In the genomic region with DNA sequence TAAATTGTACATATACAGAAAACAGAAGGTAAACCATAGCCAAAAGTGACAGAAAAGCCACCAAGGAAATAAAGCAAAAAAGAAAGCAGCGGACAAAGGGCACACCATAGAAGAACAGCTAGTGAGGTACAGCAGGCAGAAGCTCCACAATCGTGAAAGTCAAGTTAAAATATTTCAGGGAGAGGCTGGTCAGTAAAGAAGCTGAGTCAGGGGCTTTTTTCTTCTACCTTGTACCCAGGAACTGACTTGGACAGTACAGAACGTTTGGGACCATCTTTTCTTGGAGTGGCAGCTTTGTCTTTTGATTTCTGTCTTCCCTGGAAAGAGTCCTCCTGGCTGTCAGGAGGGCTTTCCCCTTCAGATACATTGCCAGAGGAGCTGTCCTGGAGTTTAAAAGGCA, we compare ENCODE assay signal across 30 cellular contexts. TPM values are rescaled to one million over a fixed set of nuclear protein-coding genes. Genes with fewer than 3 reads are reported as not detected.
DNase-seq lines count a peak whose midpoint lies in the region; ATAC-seq, FAIRE-seq and TF ChIP-seq lines count a peak whose summit lies in the region.
"Had no signal": no experiment of that assay in that cellular context is flagged by ENCODE, and none has a peak within 500 bp of the region (broad histone marks: within the 10 kb centered on the region; RNA-seq: fewer than 3 reads in every experiment).

No MANE protein-coding gene starts in this region.

- WGBS in HepG2 (ENCODE audit: low lambda C conversion rate), result 82% methylated on average over 3 of the region's 3 CpGs
- 57% methylated on average over 3 of the region's 3 CpGs for WGBS in right lobe of liver (ENCODE audit: insufficient coverage, low coverage, low lambda C conversion rate, missing lambda C conversion rate)

- H2AFZ ChIP-seq in HepG2 (ENCODE audit: low read length), result no peak overlapping the region

- H3K4me1 ChIP-seq in HepG2 (ENCODE audit: insufficient read depth, low read length), result peaks cover 15% of the 10 kb centered on the region
- peaks cover 0 to 6% (median 2%) of the 10 kb centered on the region in 4 donors for H3K4me1 ChIP-seq in right lobe of liver
- H3K4me1 ChIP-seq: suprapubic skin, upper lobe of right lung had no signal

- H3K27ac Mint-ChIP-seq in activated naive CD8-positive, alpha-beta T cell treated with anti-CD3 and anti-CD28 coated beads for 36 hours, result peak overlapping the region; percentile 32
- H3K27ac Mint-ChIP-seq in stimulated activated naive B cell treated with anti-CD40 and anti-IgM and Interleukin-4, amounts not matched to agents 10 μg/mL and 1 μg/mL and 100 μg/mL, for 72 hours, result peak overlapping the region; percentile 66
- H3K27ac Mint-ChIP-seq: activated CD4-positive, alpha-beta T cell treated with anti-CD3 and anti-CD28 coated beads, Interleukin-2, amount 10 ng/mL, durations not matched to agents 7 days and 5 days; T-helper 2 cell treated with Interferon-gamma antibody and Interleukin-4, amounts not matched to agents 5 μg/mL and 100 μg/mL, for 36 hours had no signal

- TF ChIP-seq EP300 in HepG2 (IDR thresholded peaks at IDR 0.05; ENCODE audit: low read depth in 2 of 2, low read length in 2 of 2), result no peak
- TF ChIP-seq EP300 in HepG2 (CRISPR knock-in tag; IDR thresholded peaks at IDR 0.05; ENCODE audit: borderline replicate concordance), result no peak

- H3K4me1 Mint-ChIP-seq in activated naive CD8-positive, alpha-beta T cell treated with anti-CD3 and anti-CD28 coated beads for 36 hours, result peaks cover 34% of the 10 kb centered on the region
- peaks cover 9 to 38% of the 10 kb centered on the region in 2 donors for H3K4me1 Mint-ChIP-seq in stimulated activated naive B cell treated with anti-CD40 and anti-IgM and Interleukin-4, amounts not matched to agents 10 μg/mL and 1 μg/mL and 100 μg/mL, for 72 hours

- H3K9me3 Mint-ChIP-seq in activated naive CD8-positive, alpha-beta T cell treated with anti-CD3 and anti-CD28 coated beads for 36 hours, result no peaks in the 10 kb centered on the region
- no peaks in the 10 kb centered on the region for H3K9me3 Mint-ChIP-seq in stimulated activated naive B cell treated with anti-CD40 and anti-IgM and Interleukin-4, amounts not matched to agents 10 μg/mL and 1 μg/mL and 100 μg/mL, for 72 hours
- H3K9me3 Mint-ChIP-seq: activated CD4-positive, alpha-beta T cell treated with anti-CD3 and anti-CD28 coated beads, Interleukin-2, amount 10 ng/mL, durations not matched to agents 7 days and 5 days; central memory CD8-positive, alpha-beta T cell; immature natural killer cell; T-helper 2 cell treated with Interferon-gamma antibody and Interleukin-4, amounts not matched to agents 5 μg/mL and 100 μg/mL, for 36 hours had no signal

- H3K4me3 Mint-ChIP-seq in activated naive CD8-positive, alpha-beta T cell treated with anti-CD3 and anti-CD28 coated beads for 36 hours, result no peak overlapping the region
- no peak overlapping the region for H3K4me3 Mint-ChIP-seq in stimulated activated naive B cell treated with anti-CD40 and anti-IgM and Interleukin-4, amounts not matched to agents 10 μg/mL and 1 μg/mL and 100 μg/mL, for 72 hours
- H3K4me3 Mint-ChIP-seq: activated CD4-positive, alpha-beta T cell treated with anti-CD3 and anti-CD28 coated beads, Interleukin-2, amount 10 ng/mL, durations not matched to agents 7 days and 5 days; central memory CD8-positive, alpha-beta T cell; immature natural killer cell; T-helper 2 cell treated with Interferon-gamma antibody and Interleukin-4, amounts not matched to agents 5 μg/mL and 100 μg/mL, for 36 hours had no signal

- no peak overlapping the region for H3K9ac ChIP-seq in HepG2 (ENCODE audit: insufficient read depth, low read depth, low read length)
- H3K9ac ChIP-seq: KMS-11 had no signal

- H3K27ac ChIP-seq in HepG2 (ENCODE audit: extremely low read length, insufficient read depth, low read length), result no peak overlapping the region
- no peak overlapping the region for H3K27ac ChIP-seq in right lobe of liver
- H3K27ac ChIP-seq: gastroesophageal sphincter, KMS-11, spleen, suprapubic skin, upper lobe of right lung had no signal

- no peaks in the 10 kb centered on the region for H3K9me3 ChIP-seq in HepG2 (ENCODE audit: low read length)
- no peaks in the 10 kb centered on the region for H3K9me3 ChIP-seq in right lobe of liver
- H3K9me3 ChIP-seq: gastroesophageal sphincter, spleen, suprapubic skin, upper lobe of right lung had no signal

- peaks cover 10% of the 10 kb centered on the region for H3K79me2 ChIP-seq in HepG2 (ENCODE audit: insufficient read depth, low read length)

- H3K4me2 ChIP-seq in HepG2 (ENCODE audit: low read depth, low read length), result no peak overlapping the region
- H3K4me2 ChIP-seq: KMS-11 had no signal

- BruUV-seq in HepG2 (replicated peaks; lab: Mats Ljungman, UMichigan), result no TSS peak

- no peak for DNase-seq in HepG2 (ENCODE audit: low spot score)
- DNase-seq in right lobe of liver, result no peak
- no peak for DNase-seq in activated naive CD8-positive, alpha-beta T cell treated with anti-CD3 and anti-CD28 coated beads for 36 hours
- DNase-seq in stimulated activated naive B cell treated with anti-CD40 and anti-IgM and Interleukin-4, amounts not matched to agents 10 μg/mL and 1 μg/mL and 100 μg/mL, for 72 hours, result no peak
- no peak for DNase-seq in 8988T
- DNase-seq: activated CD4-positive, alpha-beta T cell treated with anti-CD3 and anti-CD28 coated beads, Interleukin-2, amount 10 ng/mL, durations not matched to agents 7 days and 5 days; activated effector memory CD4-positive, alpha-beta T cell treated with Interleukin-2 at 50 U/mL for 16 hours; COR-L47; dermis blood vessel endothelial cell; GF-D8; HCEC 1CT; hypothalamus; immature natural killer cell; left colon; NCI-H1436; NCI-H2081 treated with DMSO at 0.1 percent for 48 hours; NCI-H226; right cardiac atrium; SHP77; spleen; upper lobe of right lung had no signal

- no peaks in the 10 kb centered on the region for H3K27me3 Mint-ChIP-seq in activated naive CD8-positive, alpha-beta T cell treated with anti-CD3 and anti-CD28 coated beads for 36 hours
- H3K27me3 Mint-ChIP-seq in stimulated activated naive B cell treated with anti-CD40 and anti-IgM and Interleukin-4, amounts not matched to agents 10 μg/mL and 1 μg/mL and 100 μg/mL, for 72 hours, result no peaks in the 10 kb centered on the region
- H3K27me3 Mint-ChIP-seq: activated CD4-positive, alpha-beta T cell treated with anti-CD3 and anti-CD28 coated beads, Interleukin-2, amount 10 ng/mL, durations not matched to agents 7 days and 5 days; central memory CD8-positive, alpha-beta T cell had no signal

- H3K4me3 ChIP-seq in HepG2 (replicated peaks in 1 of 3; ENCODE audit: insufficient read depth in 1 of 3, low read depth in 2 of 3, low read length in 3 of 3) (no peak overlapping the region), right lobe of liver (no peak overlapping the region)
- H3K4me3 ChIP-seq: gastroesophageal sphincter, spleen, suprapubic skin, upper lobe of right lung had no signal

- intact Hi-C loops in HepG2 (cut with micrococcal nuclease; ENCODE audit: unreplicated experiment) (no loop called here), right lobe of liver (cut with DNase I) (no loop called here)

- no peak for TF ChIP-seq CTCF in HepG2 (CRISPR knock-in tag; IDR thresholded peaks at IDR 0.05)
- TF ChIP-seq CTCF in right lobe of liver (IDR thresholded peaks at IDR 0.05), result no peak

- TF ChIP-seq POLR2A in HepG2 (IDR thresholded peaks at IDR 0.05; ENCODE audit: insufficient read depth in 1 of 2, low read depth in 2 of 2, low read length in 2 of 2) (no peak), right lobe of liver (IDR thresholded peaks at IDR 0.05) (no peak)

- in situ Hi-C loops in HepG2 (cut with HindIII; ENCODE audit: extremely low pct_ligation_motif_present, low pct_unique_long_range_greater_than_20kb), result no loop called here

- H3K36me3 Mint-ChIP-seq in activated naive CD8-positive, alpha-beta T cell treated with anti-CD3 and anti-CD28 coated beads for 36 hours, result peaks cover 22% of the 10 kb centered on the region
- peaks cover 11 to 24% of the 10 kb centered on the region in 2 donors for H3K36me3 Mint-ChIP-seq in stimulated activated naive B cell treated with anti-CD40 and anti-IgM and Interleukin-4, amounts not matched to agents 10 μg/mL and 1 μg/mL and 100 μg/mL, for 72 hours

- ATAC-seq in HepG2 (no peak), right lobe of liver (no peak), GM19035 (IDR thresholded peaks at IDR 0.05; ENCODE audit: unreplicated experiment) (no peak)
- ATAC-seq in stimulated activated naive B cell treated with anti-CD40 and anti-IgM and Interleukin-4, amounts not matched to agents 10 μg/mL and 1 μg/mL and 100 μg/mL, for 72 hours (replicated peaks), result no peak
- ATAC-seq: gastroesophageal sphincter, left colon, Panc1, right cardiac atrium, upper lobe of right lung had no signal

- H4K20me1 ChIP-seq in HepG2 (ENCODE audit: insufficient read depth, low read length), result 0 out of 2 replicates have a peak, but pooled peaks cover 5% of the 10 kb centered on the region

- H3K27me3 ChIP-seq in HepG2 (ENCODE audit: control insufficient read depth in 1 of 2, insufficient read depth in 2 of 2, low read length in 2 of 2), result no peaks in the 10 kb centered on the region
- H3K27me3 ChIP-seq in right lobe of liver, result no peaks in the 10 kb centered on the region
- H3K27me3 ChIP-seq: gastroesophageal sphincter, spleen, suprapubic skin, upper lobe of right lung had no signal

- POLR2A ChIA-PET in HepG2 (lab: Yijun Ruan, JAX), result interaction anchor here (0.9 to 1.6 kb wide), 6 partner anchors 9 to 79 kb away, joined by 3 to 6 read pairs (median 4); a partner anchor contains a TSS

- no peak for FAIRE-seq in HepG2 (lab: Jason Lieb, UNC)
- FAIRE-seq: endometrium, HTR-8/SVneo had no signal

- H3K36me3 ChIP-seq in HepG2 (replicated peaks in 1 of 2; ENCODE audit: control insufficient read depth in 1 of 2, insufficient read depth in 2 of 2, low read length in 2 of 2), result peaks cover 13 to 70% of the 10 kb centered on the region in 2 experiments
- peaks cover 0 to 39% (median 12%) of the 10 kb centered on the region in 4 donors for H3K36me3 ChIP-seq in right lobe of liver

- CTCF ChIA-PET in HepG2 (lab: Yijun Ruan, JAX; ENCODE audit: low intra/inter-chr PET ratio, low total read pairs), result no interaction called here

- TF ChIP-seq RAD21 in HepG2 (CRISPR knock-in tag; IDR thresholded peaks at IDR 0.05), result no peak

RNA-seq across cellular contexts. Expression of a gene that starts 8.1 kb away (rescaled TPM):
- 24.9 and 29.9 TPM in 2 replicates for total RNA-seq in HepG2 (2016; rRNA removed; fragmentation: Illumina TruSeq; extraction: Trizol)
- 8.5 and 9.9 TPM in 2 replicates for total RNA-seq in HepG2 (2016; cell fraction: cytosol; rRNA removed; fragmentation: Illumina TruSeq; extraction: Trizol; ENCODE audit: low read depth)
- total RNA-seq in HepG2 (2016; cell fraction: insoluble cytoplasmic fraction; rRNA removed; fragmentation: Illumina TruSeq; extraction: Trizol), result 23.9 and 28.1 TPM in 2 replicates
- 29.1 and 33.5 TPM in 2 replicates for total RNA-seq in HepG2 (2016; cell fraction: membrane; rRNA removed; fragmentation: Illumina TruSeq; extraction: Trizol)
- 29.1 and 31.2 TPM in 2 replicates for total RNA-seq in HepG2 (2016; cell fraction: nucleus; rRNA removed; fragmentation: Illumina TruSeq; extraction: Trizol)
- polyA plus RNA-seq in HepG2 (2011; rRNA removed), result 21.4 and 21.7 TPM in 2 replicates
- 15.0 and 17.3 TPM in 2 replicates for polyA plus RNA-seq in HepG2 (2011; cell fraction: cytosol; rRNA removed)
- polyA plus RNA-seq in HepG2 (2011; cell fraction: nucleus; rRNA removed), result 8.2 and 9.1 TPM in 2 replicates
- 31.3 and 32.1 TPM in 2 replicates for polyA plus RNA-seq in HepG2 (2012)
- 11.4 and 15.3 TPM in 2 replicates for polyA plus RNA-seq in HepG2 (2016; cell fraction: cytosol; fragmentation: Illumina TruSeq; extraction: Trizol; ENCODE audit: low read depth)
- 31.7 and 32.1 TPM in 2 replicates for polyA plus RNA-seq in HepG2 (2016; cell fraction: insoluble cytoplasmic fraction; fragmentation: Illumina TruSeq; extraction: Trizol; ENCODE audit: low read depth)
- 26.6 and 31.9 TPM in 2 replicates for polyA plus RNA-seq in HepG2 (2016; cell fraction: membrane; fragmentation: Illumina TruSeq; extraction: Trizol; ENCODE audit: low read depth)
- polyA plus RNA-seq in HepG2 (2016; cell fraction: nucleus; fragmentation: Illumina TruSeq; extraction: Trizol; ENCODE audit: insufficient read depth, low read depth), result 37.2 and 42.7 TPM in 2 replicates
- 3.5 and 28.2 TPM in 2 replicates for polyA minus RNA-seq in HepG2 (2011; rRNA and poly(A)+ RNA removed; ENCODE audit: low replicate concordance)
- polyA minus RNA-seq in HepG2 (2011; cell fraction: cytosol; rRNA and poly(A)+ RNA removed), result 22.5 and 22.8 TPM in 2 replicates
- 18.4 and 18.8 TPM in 2 replicates for polyA minus RNA-seq in HepG2 (2011; cell fraction: nucleus; rRNA and poly(A)+ RNA removed)
- total RNA-seq in right lobe of liver, result 10 to 100 TPM; 17.2 to 38.2 (median 22.6) TPM
- 10 to 100 TPM; 20.8 to 21.0 TPM for total RNA-seq in activated naive CD8-positive, alpha-beta T cell treated with anti-CD3 and anti-CD28 coated beads for 36 hours

RNA-seq across cellular contexts. Expression of a gene that starts 8.2 kb away (rescaled TPM):
- 10.0 and 34.1 TPM in 2 replicates for total RNA-seq in HepG2 (2016; rRNA removed; fragmentation: Illumina TruSeq; extraction: Trizol)
- total RNA-seq in HepG2 (2016; cell fraction: cytosol; rRNA removed; fragmentation: Illumina TruSeq; extraction: Trizol; ENCODE audit: low read depth), result 45.3 and 45.5 TPM in 2 replicates
- total RNA-seq in HepG2 (2016; cell fraction: insoluble cytoplasmic fraction; rRNA removed; fragmentation: Illumina TruSeq; extraction: Trizol), result 9.2 and 32.8 TPM in 2 replicates
- total RNA-seq in HepG2 (2016; cell fraction: membrane; rRNA removed; fragmentation: Illumina TruSeq; extraction: Trizol), result 22.5 and 24.3 TPM in 2 replicates
- total RNA-seq in HepG2 (2016; cell fraction: nucleus; rRNA removed; fragmentation: Illumina TruSeq; extraction: Trizol), result 87.3 and 93.1 TPM in 2 replicates
- polyA plus RNA-seq in HepG2 (2011; rRNA removed), result 80.3 and 95.6 TPM in 2 replicates
- polyA plus RNA-seq in HepG2 (2011; cell fraction: cytosol; rRNA removed), result 17.7 and 20.8 TPM in 2 replicates
- polyA plus RNA-seq in HepG2 (2011; cell fraction: nucleus; rRNA removed), result 789 and 902 TPM in 2 replicates
- 44.5 and 48.4 TPM in 2 replicates for polyA plus RNA-seq in HepG2 (2012)
- polyA plus RNA-seq in HepG2 (2016; cell fraction: cytosol; fragmentation: Illumina TruSeq; extraction: Trizol; ENCODE audit: low read depth), result 0.87 and 1.0 TPM in 2 replicates
- 5.7 and 6.2 TPM in 2 replicates for polyA plus RNA-seq in HepG2 (2016; cell fraction: insoluble cytoplasmic fraction; fragmentation: Illumina TruSeq; extraction: Trizol; ENCODE audit: low read depth)
- 2.3 TPM in 2 replicates for polyA plus RNA-seq in HepG2 (2016; cell fraction: membrane; fragmentation: Illumina TruSeq; extraction: Trizol; ENCODE audit: low read depth)
- polyA plus RNA-seq in HepG2 (2016; cell fraction: nucleus; fragmentation: Illumina TruSeq; extraction: Trizol; ENCODE audit: insufficient read depth, low read depth), result 145 and 151 TPM in 2 replicates
- polyA minus RNA-seq in HepG2 (2011; rRNA and poly(A)+ RNA removed; ENCODE audit: low replicate concordance), result 26.5 and 83.9 TPM in 2 replicates
- 13.1 and 17.6 TPM in 2 replicates for polyA minus RNA-seq in HepG2 (2011; cell fraction: cytosol; rRNA and poly(A)+ RNA removed)
- 330 and 337 TPM in 2 replicates for polyA minus RNA-seq in HepG2 (2011; cell fraction: nucleus; rRNA and poly(A)+ RNA removed)
- total RNA-seq in right lobe of liver, result 10 to 100 TPM in 5 of 6 experiments, 1 to 10 TPM in 1; 8.2 to 26.8 (median 12.7) TPM
- total RNA-seq in activated naive CD8-positive, alpha-beta T cell treated with anti-CD3 and anti-CD28 coated beads for 36 hours, result 10 to 100 TPM; 29.0 to 29.7 TPM

RNA-seq across cellular contexts. Expression of a gene that starts 14.3 kb away (rescaled TPM):
- 42.1 and 58.5 TPM in 2 replicates for total RNA-seq in HepG2 (2016; rRNA removed; fragmentation: Illumina TruSeq; extraction: Trizol)
- 38.4 and 41.0 TPM in 2 replicates for total RNA-seq in HepG2 (2016; cell fraction: cytosol; rRNA removed; fragmentation: Illumina TruSeq; extraction: Trizol; ENCODE audit: low read depth)
- 39.7 and 57.3 TPM in 2 replicates for total RNA-seq in HepG2 (2016; cell fraction: insoluble cytoplasmic fraction; rRNA removed; fragmentation: Illumina TruSeq; extraction: Trizol)
- 63.2 and 66.3 TPM in 2 replicates for total RNA-seq in HepG2 (2016; cell fraction: membrane; rRNA removed; fragmentation: Illumina TruSeq; extraction: Trizol)
- 70.6 and 78.5 TPM in 2 replicates for total RNA-seq in HepG2 (2016; cell fraction: nucleus; rRNA removed; fragmentation: Illumina TruSeq; extraction: Trizol)
- polyA plus RNA-seq in HepG2 (2011; rRNA removed), result 84.1 and 88.0 TPM in 2 replicates
- 28.9 and 50.3 TPM in 2 replicates for polyA plus RNA-seq in HepG2 (2011; cell fraction: cytosol; rRNA removed)
- 115 and 149 TPM in 2 replicates for polyA plus RNA-seq in HepG2 (2011; cell fraction: nucleus; rRNA removed)
- 126 and 147 TPM in 2 replicates for polyA plus RNA-seq in HepG2 (2012)
- polyA plus RNA-seq in HepG2 (2016; cell fraction: cytosol; fragmentation: Illumina TruSeq; extraction: Trizol; ENCODE audit: low read depth), result 27.2 and 31.3 TPM in 2 replicates
- polyA plus RNA-seq in HepG2 (2016; cell fraction: insoluble cytoplasmic fraction; fragmentation: Illumina TruSeq; extraction: Trizol; ENCODE audit: low read depth), result 105 and 115 TPM in 2 replicates
- 54.1 and 57.5 TPM in 2 replicates for polyA plus RNA-seq in HepG2 (2016; cell fraction: membrane; fragmentation: Illumina TruSeq; extraction: Trizol; ENCODE audit: low read depth)
- polyA plus RNA-seq in HepG2 (2016; cell fraction: nucleus; fragmentation: Illumina TruSeq; extraction: Trizol; ENCODE audit: insufficient read depth, low read depth), result 176 and 187 TPM in 2 replicates
- 13.6 and 19.1 TPM in 2 replicates for polyA minus RNA-seq in HepG2 (2011; rRNA and poly(A)+ RNA removed; ENCODE audit: low replicate concordance)
- 38.1 and 47.9 TPM in 2 replicates for polyA minus RNA-seq in HepG2 (2011; cell fraction: cytosol; rRNA and poly(A)+ RNA removed)
- polyA minus RNA-seq in HepG2 (2011; cell fraction: nucleus; rRNA and poly(A)+ RNA removed), result 131 and 155 TPM in 2 replicates
- 10 to 100 TPM; 19.9 to 31.4 (median 25.0) TPM for total RNA-seq in right lobe of liver
- total RNA-seq in activated naive CD8-positive, alpha-beta T cell treated with anti-CD3 and anti-CD28 coated beads for 36 hours, result 10 to 100 TPM; 72.7 to 79.8 TPM

RNA-seq across cellular contexts. Expression of a gene that starts 41.4 kb away (rescaled TPM):
- total RNA-seq in HepG2 (2016; rRNA removed; fragmentation: Illumina TruSeq; extraction: Trizol) (3.1 and 4.3 TPM in 2 replicates), right lobe of liver (under 1 TPM; 0.43 to 0.82 (median 0.68) TPM)
- total RNA-seq in HepG2 (2016; cell fraction: cytosol; rRNA removed; fragmentation: Illumina TruSeq; extraction: Trizol; ENCODE audit: low read depth), result 1.7 and 1.9 TPM in 2 replicates
- total RNA-seq in HepG2 (2016; cell fraction: insoluble cytoplasmic fraction; rRNA removed; fragmentation: Illumina TruSeq; extraction: Trizol), result 3.0 and 4.1 TPM in 2 replicates
- total RNA-seq in HepG2 (2016; cell fraction: membrane; rRNA removed; fragmentation: Illumina TruSeq; extraction: Trizol), result 4.9 and 5.8 TPM in 2 replicates
- 6.6 and 7.6 TPM in 2 replicates for total RNA-seq in HepG2 (2016; cell fraction: nucleus; rRNA removed; fragmentation: Illumina TruSeq; extraction: Trizol)
- 1.7 and 2.1 TPM in 2 replicates for polyA plus RNA-seq in HepG2 (2011; rRNA removed)
- 1.1 TPM in 2 replicates for polyA plus RNA-seq in HepG2 (2011; cell fraction: cytosol; rRNA removed)
- polyA plus RNA-seq in HepG2 (2011; cell fraction: nucleus; rRNA removed), result 2.6 and 3.0 TPM in 2 replicates
- 6.2 and 8.3 TPM in 2 replicates for polyA plus RNA-seq in HepG2 (2012)
- 1.8 and 2.2 TPM in 2 replicates for polyA plus RNA-seq in HepG2 (2016; cell fraction: cytosol; fragmentation: Illumina TruSeq; extraction: Trizol; ENCODE audit: low read depth)
- polyA plus RNA-seq in HepG2 (2016; cell fraction: insoluble cytoplasmic fraction; fragmentation: Illumina TruSeq; extraction: Trizol; ENCODE audit: low read depth), result 3.8 and 4.0 TPM in 2 replicates
- 5.3 and 5.7 TPM in 2 replicates for polyA plus RNA-seq in HepG2 (2016; cell fraction: membrane; fragmentation: Illumina TruSeq; extraction: Trizol; ENCODE audit: low read depth)
- 10.1 and 11.1 TPM in 2 replicates for polyA plus RNA-seq in HepG2 (2016; cell fraction: nucleus; fragmentation: Illumina TruSeq; extraction: Trizol; ENCODE audit: insufficient read depth, low read depth)
- 0.30 and 0.36 TPM in 2 replicates for polyA minus RNA-seq in HepG2 (2011; rRNA and poly(A)+ RNA removed; ENCODE audit: low replicate concordance)
- 0.30 and 1.1 TPM in 2 replicates for polyA minus RNA-seq in HepG2 (2011; cell fraction: cytosol; rRNA and poly(A)+ RNA removed)
- polyA minus RNA-seq in HepG2 (2011; cell fraction: nucleus; rRNA and poly(A)+ RNA removed), result 5.0 and 5.8 TPM in 2 replicates
- total RNA-seq in activated naive CD8-positive, alpha-beta T cell treated with anti-CD3 and anti-CD28 coated beads for 36 hours, result 1 to 10 TPM; 2.0 TPM

RNA-seq across cellular contexts. Expression of a gene that starts 41.4 kb away (rescaled TPM):
- 8.4 and 10.7 TPM in 2 replicates for total RNA-seq in HepG2 (2016; rRNA removed; fragmentation: Illumina TruSeq; extraction: Trizol)
- total RNA-seq in HepG2 (2016; cell fraction: cytosol; rRNA removed; fragmentation: Illumina TruSeq; extraction: Trizol; ENCODE audit: low read depth), result 5.5 and 7.1 TPM in 2 replicates
- total RNA-seq in HepG2 (2016; cell fraction: insoluble cytoplasmic fraction; rRNA removed; fragmentation: Illumina TruSeq; extraction: Trizol), result 7.1 and 13.2 TPM in 2 replicates
- 7.3 and 7.5 TPM in 2 replicates for total RNA-seq in HepG2 (2016; cell fraction: membrane; rRNA removed; fragmentation: Illumina TruSeq; extraction: Trizol)
- 16.6 and 17.0 TPM in 2 replicates for total RNA-seq in HepG2 (2016; cell fraction: nucleus; rRNA removed; fragmentation: Illumina TruSeq; extraction: Trizol)
- polyA plus RNA-seq in HepG2 (2011; rRNA removed), result 8.8 and 11.6 TPM in 2 replicates
- polyA plus RNA-seq in HepG2 (2011; cell fraction: cytosol; rRNA removed), result 6.1 and 7.4 TPM in 2 replicates
- polyA plus RNA-seq in HepG2 (2011; cell fraction: nucleus; rRNA removed), result 35.0 and 45.3 TPM in 2 replicates
- polyA plus RNA-seq in HepG2 (2012), result 7.7 and 8.9 TPM in 2 replicates
- polyA plus RNA-seq in HepG2 (2016; cell fraction: cytosol; fragmentation: Illumina TruSeq; extraction: Trizol; ENCODE audit: low read depth), result 1.9 and 2.2 TPM in 2 replicates
- polyA plus RNA-seq in HepG2 (2016; cell fraction: insoluble cytoplasmic fraction; fragmentation: Illumina TruSeq; extraction: Trizol; ENCODE audit: low read depth), result 4.8 and 5.9 TPM in 2 replicates
- 2.4 and 3.3 TPM in 2 replicates for polyA plus RNA-seq in HepG2 (2016; cell fraction: membrane; fragmentation: Illumina TruSeq; extraction: Trizol; ENCODE audit: low read depth)
- 28.4 and 29.0 TPM in 2 replicates for polyA plus RNA-seq in HepG2 (2016; cell fraction: nucleus; fragmentation: Illumina TruSeq; extraction: Trizol; ENCODE audit: insufficient read depth, low read depth)
- polyA minus RNA-seq in HepG2 (2011; rRNA and poly(A)+ RNA removed; ENCODE audit: low replicate concordance), result 6.3 TPM in 2 replicates
- 2.4 and 4.4 TPM in 2 replicates for polyA minus RNA-seq in HepG2 (2011; cell fraction: cytosol; rRNA and poly(A)+ RNA removed)
- 10.9 and 14.3 TPM in 2 replicates for polyA minus RNA-seq in HepG2 (2011; cell fraction: nucleus; rRNA and poly(A)+ RNA removed)
- 10 to 100 TPM; 11.1 to 24.4 (median 15.2) TPM for total RNA-seq in right lobe of liver
- 10 to 100 TPM; 24.0 to 26.2 TPM for total RNA-seq in activated naive CD8-positive, alpha-beta T cell treated with anti-CD3 and anti-CD28 coated beads for 36 hours
